33 cellular contexts compared by ENCODE assay signal in genomic region chr6:151670116-151670515, GRCh38.
"Had no signal": no experiment of that assay in that cellular context is flagged by ENCODE, and none has a peak within 500 bp of the region (broad histone marks: within the 10 kb centered on the region; RNA-seq: fewer than 3 reads in every experiment).

No MANE protein-coding gene starts in this region.

- H3K9me3 ChIP-seq: MG63, SJCRH30 had no signal

- DNase-seq: Kasumi-1, MG63, NCI-H1048, NCI-H1092 treated with DMSO at 0.1 percent for 48 hours, NCI-H1105 treated with DMSO at 0.1 percent for 48 hours, NCI-H1417, NCI-H1436, NCI-H146, NCI-H1694, NCI-H187, NCI-H1930, NCI-H2029 treated with DMSO at 0.1 percent for 48 hours, NCI-H2081 treated with DMSO at 0.1 percent for 48 hours, NCI-H2107, NCI-H2171, NCI-H226, NCI-H446 treated with DMSO at 0.1 percent for 48 hours, NCI-H510A, NCI-H524, NCI-H526, NCI-H69, NCI-H748 treated with DMSO at 0.1 percent for 48 hours, NCI-H82, PC-9, SHP77, SIG-M5, SJCRH30, T-cell had no signal

- H3K27me3 ChIP-seq: MG63, SJCRH30 had no signal

- H3K4me1 Mint-ChIP-seq: T-cell had no signal

- H3K36me3 Mint-ChIP-seq: T-cell had no signal

- H3K4me3 ChIP-seq: MG63, PC-9, SJCRH30, SK-N-MC had no signal

- H3K9me3 Mint-ChIP-seq: T-cell had no signal

- ATAC-seq: Panc1, Right ventricle myocardium inferior, SK-N-SH treated with all-trans-retinoic acid at 6 μM for 48 hours, T-cell had no signal

- H3K4me3 Mint-ChIP-seq: T-cell had no signal

- H3K27ac ChIP-seq: SJCRH30, SK-N-MC had no signal

- FAIRE-seq: RCC 7860 had no signal

- H3K36me3 ChIP-seq: MG63, SJCRH30 had no signal

- H3K27ac Mint-ChIP-seq: T-cell had no signal
